8 cellular contexts compared by ENCODE assay signal in genomic region chr6:82712826-82713225, GRCh38.
DNase-seq lines count a peak whose midpoint lies in the region; ATAC-seq and TF ChIP-seq lines count a peak whose summit lies in the region.
"Had no signal": no experiment of that assay in that cellular context is flagged by ENCODE, and none has a peak within 500 bp of the region (broad histone marks: within the 10 kb centered on the region; RNA-seq: fewer than 3 reads in every experiment).

No MANE protein-coding gene starts in this region.

- DNase-seq in GM12865 (ENCODE audit: low read depth) = peak; percentile 11
- no peak for DNase-seq in kidney epithelial cell (ENCODE audit: low read depth)
- no peak for DNase-seq in NCI-H187 treated with DMSO at 0.1 percent for 48 hours (lab: John Stamatoyannopoulos, UW)
- DNase-seq in stimulated activated naive CD4-positive, alpha-beta T cell treated with Interleukin-2 at 50 U/mL for 16 hours (lab: John Stamatoyannopoulos, UW) = no peak
- DNase-seq: naive thymus-derived CD4-positive, alpha-beta T cell had no signal

- no peak overlapping the region for H2AFZ ChIP-seq in SU-DHL-6 (ENCODE audit: low read depth, low read length, severe bottlenecking)

- no peaks in the 10 kb centered on the region for H3K27me3 ChIP-seq in SU-DHL-6 (ENCODE audit: low read length)
- H3K27me3 ChIP-seq in kidney epithelial cell (ENCODE audit: control insufficient read depth, insufficient read depth, low read length) = no peaks in the 10 kb centered on the region

- H3K4me3 ChIP-seq in GM12865 (ENCODE audit: low read depth, low read length) = no peak overlapping the region
- no peak overlapping the region for H3K4me3 ChIP-seq in SU-DHL-6 (ENCODE audit: insufficient read depth, low read length, poor library complexity, severe bottlenecking)
- no peak overlapping the region for H3K4me3 ChIP-seq in kidney epithelial cell (ENCODE audit: low read depth, low read length)

- no peaks in the 10 kb centered on the region for H3K79me2 ChIP-seq in SU-DHL-6 (ENCODE audit: insufficient read depth, low read length)

- no peaks in the 10 kb centered on the region for H3K9me2 ChIP-seq in SU-DHL-6 (replicated peaks; ENCODE audit: insufficient read depth, low read length)

- H3K36me3 ChIP-seq in SU-DHL-6 (ENCODE audit: low read length) (no peaks in the 10 kb centered on the region), kidney epithelial cell (ENCODE audit: control insufficient read depth, insufficient read depth, low read length) (no peaks in the 10 kb centered on the region)

- peak; percentile 59 for ATAC-seq in HG03342 (IDR thresholded peaks at IDR 0.05; ENCODE audit: unreplicated experiment)
- no peak for ATAC-seq in GM21825 (IDR thresholded peaks at IDR 0.05; ENCODE audit: unreplicated experiment)
- ATAC-seq: naive thymus-derived CD4-positive, alpha-beta T cell had no signal

- no peak overlapping the region for H3K9ac ChIP-seq in SU-DHL-6 (ENCODE audit: low read length)

- TF ChIP-seq CTCF in GM12865 (IDR thresholded peaks at IDR 0.05; ENCODE audit: insufficient read depth, low read depth, low read length, missing control alignments) = peak; percentile 29
- peak; percentile 21 for TF ChIP-seq CTCF in SU-DHL-6 (IDR thresholded peaks at IDR 0.05; ENCODE audit: insufficient read depth, low read length, poor library complexity, severe bottlenecking)
- peak; percentile 19 for TF ChIP-seq CTCF in kidney epithelial cell (IDR thresholded peaks at IDR 0.05; ENCODE audit: insufficient read depth, low read length, poor library complexity, severe bottlenecking)

- H4K20me1 ChIP-seq in SU-DHL-6 (ENCODE audit: low read depth, low read length) = no peaks in the 10 kb centered on the region

- no peak overlapping the region for H3K27ac ChIP-seq in SU-DHL-6 (ENCODE audit: low read depth, low read length)

- no peaks in the 10 kb centered on the region for H3F3A ChIP-seq in SU-DHL-6 (ENCODE audit: insufficient read depth)

- H3K4me2 ChIP-seq in SU-DHL-6 (ENCODE audit: low read depth, low read length, poor library complexity, severe bottlenecking) = no peak overlapping the region

- no peaks in the 10 kb centered on the region for H3K9me3 ChIP-seq in SU-DHL-6 (ENCODE audit: insufficient read depth, low read length)
